Comparison of ENCODE assay signal across 9 cellular contexts in the genomic region with DNA sequence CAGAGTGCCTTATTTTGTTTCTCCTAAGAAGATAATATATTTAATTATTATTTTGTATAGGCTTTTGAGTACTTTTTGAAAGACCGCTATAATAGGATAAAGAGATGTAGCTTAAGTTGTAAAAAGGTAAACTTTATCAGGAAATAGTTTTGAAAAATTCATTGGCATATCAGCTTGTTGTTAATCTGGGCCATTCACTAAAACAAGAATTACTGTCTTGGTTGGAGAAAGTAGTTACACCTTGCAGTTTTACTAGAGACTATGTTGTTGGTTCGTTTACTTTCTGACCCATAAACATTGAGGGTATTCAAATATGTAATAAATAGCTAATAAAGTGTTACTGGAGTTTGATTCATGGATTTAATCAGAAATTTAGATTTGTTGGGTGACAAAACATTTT. TPM values are rescaled to one million over a fixed set of nuclear protein-coding genes. Genes with fewer than 3 reads are reported as not detected.
DNase-seq lines count a peak whose midpoint lies in the region; TF ChIP-seq lines count a peak whose summit lies in the region.
"Had no signal": no experiment of that assay in that cellular context is flagged by ENCODE, and none has a peak within 500 bp of the region (broad histone marks: within the 10 kb centered on the region; RNA-seq: fewer than 3 reads in every experiment).

No MANE protein-coding gene starts in this region.

- peaks cover 72% of the 10 kb centered on the region for H3K4me1 Mint-ChIP-seq in HFFc6 (ENCODE audit: low read depth)

- TF ChIP-seq CTCF in HFFc6 (IDR thresholded peaks at IDR 0.05) (no peak), brain microvascular endothelial cell (IDR thresholded peaks at IDR 0.05; ENCODE audit: low read depth, low read length, missing control alignments) (no peak), GM13977 (IDR thresholded peaks at IDR 0.05; ENCODE audit: extremely low read depth, insufficient read depth, missing control alignments) (no peak)

- no peaks in the 10 kb centered on the region for H3K27me3 ChIP-seq in ACC112 (ENCODE audit: insufficient read depth, low read length)
- H3K27me3 ChIP-seq in brain microvascular endothelial cell (replicated peaks) = no peaks in the 10 kb centered on the region
- H3K27me3 ChIP-seq in muscle layer of colon (ENCODE audit: control insufficient read depth in 1 of 2, insufficient read depth in 2 of 2, low read length in 2 of 2) = no peaks in the 10 kb centered on the region

- H3K79me2 ChIP-seq in ACC112 (ENCODE audit: control insufficient read depth, insufficient read depth, low read length, unreplicated experiment) = peaks cover 98% of the 10 kb centered on the region

- H3K4me1 ChIP-seq in ACC112 (ENCODE audit: control insufficient read depth, insufficient read depth, low read length, unreplicated experiment) = peaks cover 58% of the 10 kb centered on the region
- H3K4me1 ChIP-seq in muscle layer of colon (ENCODE audit: insufficient read depth, low read length) = peaks cover 50% of the 10 kb centered on the region

- DNase-seq in HFFc6 = no peak
- DNase-seq in brain microvascular endothelial cell = no peak
- no peak for DNase-seq in 8988T
- DNase-seq in G401 (ENCODE audit: low spot score) = no peak
- DNase-seq in ecto neural progenitor cell (ENCODE audit: low spot score) = no peak
- no peak for DNase-seq in GM13977 (ENCODE audit: low spot score)
- DNase-seq: left colon had no signal

- H3K9me3 Mint-ChIP-seq in HFFc6 = no peaks in the 10 kb centered on the region

- in situ Hi-C loops in brain microvascular endothelial cell (cut with HindIII; ENCODE audit: low pct_ligation_motif_present, low sequenced_read_pairs) = no loop called here
- in situ Hi-C loops in G401 (cut with HindIII; ENCODE audit: low sequenced_read_pairs) = no loop called here
- in situ Hi-C loops in GM13977 (cut with MboI; ENCODE audit: low pct_unique_long_range_greater_than_20kb, low sequenced_read_pairs, unreplicated experiment) = no loop called here

- H3K36me3 ChIP-seq in ACC112 (ENCODE audit: insufficient read depth, low read length) = peaks cover 44% of the 10 kb centered on the region
- peaks cover 13% of the 10 kb centered on the region for H3K36me3 ChIP-seq in brain microvascular endothelial cell (replicated peaks)
- peaks cover 6% of the 10 kb centered on the region for H3K36me3 ChIP-seq in muscle layer of colon (ENCODE audit: insufficient read depth, low read length)

- peaks cover 6% of the 10 kb centered on the region; the same call in 1 of the 2 replicates for H3K27me3 Mint-ChIP-seq in HFFc6 (ENCODE audit: insufficient read depth)

- no peak overlapping the region for H2AFZ ChIP-seq in ACC112 (ENCODE audit: low read length, unreplicated experiment)

- H3K27ac ChIP-seq in ACC112 (ENCODE audit: low read depth, low read length) (no peak overlapping the region), brain microvascular endothelial cell (no peak overlapping the region), muscle layer of colon (ENCODE audit: low read depth, low read length) (peak overlapping the region; percentile 44)

- H3K4me3 ChIP-seq in ACC112 (ENCODE audit: low read depth, low read length) (peak overlapping the region; percentile 94), brain microvascular endothelial cell (ENCODE audit: low read depth, low read length) (peak overlapping the region; percentile 88), muscle layer of colon (ENCODE audit: low read depth in 1 of 2, low read length in 2 of 2) (no peak overlapping the region)

- H3K4me3 Mint-ChIP-seq in HFFc6 = peak overlapping the region; percentile 90

- H3K9ac ChIP-seq in muscle layer of colon (ENCODE audit: low read length) = no peak overlapping the region

- H3K36me3 Mint-ChIP-seq in HFFc6 (ENCODE audit: low read depth) = peaks cover 39% of the 10 kb centered on the region

- H3K27ac Mint-ChIP-seq in HFFc6 = peak overlapping the region; percentile 89

- H3K9me3 ChIP-seq in muscle layer of colon (ENCODE audit: low read length) = no peaks in the 10 kb centered on the region

RNA-seq across cellular contexts. Expression of a gene that starts 33.7 kb away (rescaled TPM):
- 100 to 1,000 TPM; 149 to 194 (median 182) TPM for total RNA-seq in HFFc6 (2021; fragmentation: NEBNext Ultra II Directional; extraction: Animal tissue kit (Norgen Biotek cat#: 25700))
- 107 and 149 TPM in 2 replicates for total RNA-seq in G401 (2014; rRNA removed; shearing (Covaris generic))

Comparison
In these comparisons a context has a peak if more than half of its experiments do, and no peak if none do; other contexts are left out.
1. H3K4me3 ChIP-seq: peak in ACC112 (single experiment) and brain microvascular endothelial cell (single experiment); none in muscle layer of colon (0 of 2).